Comparison of ENCODE assay signal across 34 cellular contexts in the genomic region with DNA sequence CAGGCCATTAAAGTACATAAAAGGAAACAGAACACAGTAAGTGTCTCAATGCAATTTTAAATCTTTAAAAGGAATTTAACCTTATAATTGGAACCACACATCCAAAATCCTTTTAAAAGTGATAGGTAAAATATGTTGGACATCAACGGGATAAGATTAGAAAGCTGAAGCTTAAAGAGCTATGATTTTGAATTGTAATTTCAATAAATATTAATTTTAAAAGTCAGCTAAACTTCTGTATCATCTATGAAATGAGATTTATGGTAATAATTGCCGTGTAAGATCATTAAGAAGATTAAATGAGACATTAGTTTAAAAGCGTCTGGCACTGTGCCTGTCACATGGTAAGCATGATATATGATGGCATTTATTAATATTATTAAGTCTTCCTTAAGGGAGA. TPM values are rescaled to one million over a fixed set of nuclear protein-coding genes. Genes with fewer than 3 reads are reported as not detected.
"Had no signal": no experiment of that assay in that cellular context is flagged by ENCODE, and none has a peak within 500 bp of the region (broad histone marks: within the 10 kb centered on the region; RNA-seq: fewer than 3 reads in every experiment).

No MANE protein-coding gene starts in this region.

- H3K36me3 Mint-ChIP-seq: natural killer cell treated with Interleukin-12 subunit alpha and Interleukin-12 subunit beta and Interleukin-15 and Interleukin-18, amount 100 ng/mL, for 72 hours; neural progenitor cell; stimulated activated memory B cell treated with anti-CD40 and anti-IgM and Interleukin-4, amounts not matched to agents 10 μg/mL and 1 μg/mL and 100 μg/mL, for 72 hours; type B pancreatic cell had no signal

- H3K4me3 ChIP-seq: neural progenitor cell, ovary, psoas muscle, skin epidermis, smooth muscle cell, spleen, suprapubic skin, testis, tibial artery, transverse colon, upper lobe of right lung, uterus had no signal

- H3K4me1 Mint-ChIP-seq: naive B cell; stimulated activated memory B cell treated with anti-CD40 and anti-IgM and Interleukin-4, amounts not matched to agents 10 μg/mL and 1 μg/mL and 100 μg/mL, for 72 hours; stimulated activated naive CD8-positive, alpha-beta T cell treated with anti-CD3 and anti-CD28 coated beads, Interleukin-15, amount 100 ng/mL, for 72 hours had no signal

- H3K36me3 ChIP-seq: neural progenitor cell, ovary, spleen, suprapubic skin, tibial artery, transverse colon, upper lobe of right lung, uterus had no signal

- H3K27me3 Mint-ChIP-seq: progenitor cell of endocrine pancreas, type B pancreatic cell had no signal

- H3K27me3 ChIP-seq: neural progenitor cell, ovary, suprapubic skin, testis, tibial artery, transverse colon, upper lobe of right lung, uterus had no signal

- H3K27ac Mint-ChIP-seq: naive B cell; naive thymus-derived CD8-positive, alpha-beta T cell; natural killer cell treated with Interleukin-12 subunit alpha and Interleukin-12 subunit beta and Interleukin-15 and Interleukin-18, amount 100 ng/mL, for 72 hours; neural progenitor cell; progenitor cell of endocrine pancreas; stimulated activated memory B cell treated with anti-CD40 and anti-IgM and Interleukin-4, amounts not matched to agents 10 μg/mL and 1 μg/mL and 100 μg/mL, for 72 hours; type B pancreatic cell had no signal

- H3K27ac ChIP-seq: neural progenitor cell, ovary, parathyroid adenoma, psoas muscle, skin epidermis, spleen, suprapubic skin, testis, tibial artery, transverse colon, upper lobe of right lung had no signal

- DNase-seq: naive B cell; naive thymus-derived CD8-positive, alpha-beta T cell; occipital lobe; ovary; posterior cingulate gyrus; psoas muscle; right cardiac atrium; spleen; stimulated activated CD4-positive, alpha-beta T cell treated with anti-CD3 and anti-CD28 coated beads, Interleukin-12 subunit alpha, Interleukin-12 subunit beta, amount 100 ng/mL, for 4 hours; stimulated activated CD4-positive, alpha-beta T cell treated with anti-CD3 and anti-CD28 coated beads, Interleukin-1b, Interleukin-23, amount 100 ng/mL, for 48 hours; stimulated activated CD4-positive, alpha-beta T cell treated with anti-CD3 and anti-CD28 coated beads, Interleukin-4, amount 100 ng/mL, for 24 hours; stimulated activated naive CD4-positive, alpha-beta T cell; stimulated activated naive CD8-positive, alpha-beta T cell treated with anti-CD3 and anti-CD28 coated beads, Interleukin-15, amount 100 ng/mL, for 72 hours; stimulated activated naive CD8-positive, alpha-beta T cell treated with anti-CD3 and anti-CD28 coated beads, Interleukin-15, Interleukin-2, amounts not matched to agents 100 U/mL and 50 U/mL, for 24 hours; substantia nigra; testis; transverse colon; uterus had no signal

- H3K4me3 Mint-ChIP-seq: naive B cell; naive thymus-derived CD8-positive, alpha-beta T cell; natural killer cell treated with Interleukin-12 subunit alpha and Interleukin-12 subunit beta and Interleukin-15 and Interleukin-18, amount 100 ng/mL, for 72 hours; neural progenitor cell; stimulated activated memory B cell treated with anti-CD40 and anti-IgM and Interleukin-4, amounts not matched to agents 10 μg/mL and 1 μg/mL and 100 μg/mL, for 72 hours; stimulated activated naive CD8-positive, alpha-beta T cell treated with anti-CD3 and anti-CD28 coated beads, Interleukin-15, amount 100 ng/mL, for 72 hours; type B pancreatic cell had no signal

- H3K79me2 ChIP-seq: parathyroid adenoma had no signal

- ATAC-seq: naive thymus-derived CD8-positive, alpha-beta T cell; natural killer cell treated with Interleukin-12 subunit alpha and Interleukin-12 subunit beta and Interleukin-15 and Interleukin-18, amount 100 ng/mL, for 72 hours; psoas muscle; right cardiac atrium; sciatic nerve; stimulated activated memory B cell treated with anti-CD40 and anti-IgM and Interleukin-4, amounts not matched to agents 10 μg/mL and 1 μg/mL and 100 μg/mL, for 72 hours; stimulated activated naive CD8-positive, alpha-beta T cell treated with anti-CD3 and anti-CD28 coated beads, Interleukin-15, amount 100 ng/mL, for 72 hours; stimulated activated naive CD8-positive, alpha-beta T cell treated with anti-CD3 and anti-CD28 coated beads, Interleukin-15, Interleukin-2, amounts not matched to agents 100 U/mL and 50 U/mL, for 24 hours; upper lobe of right lung had no signal

- H2AFZ ChIP-seq: neural progenitor cell, parathyroid adenoma had no signal

- H3K9me3 Mint-ChIP-seq: natural killer cell treated with Interleukin-12 subunit alpha and Interleukin-12 subunit beta and Interleukin-15 and Interleukin-18, amount 100 ng/mL, for 72 hours; stimulated activated memory B cell treated with anti-CD40 and anti-IgM and Interleukin-4, amounts not matched to agents 10 μg/mL and 1 μg/mL and 100 μg/mL, for 72 hours; stimulated activated naive CD8-positive, alpha-beta T cell treated with anti-CD3 and anti-CD28 coated beads, Interleukin-15, amount 100 ng/mL, for 72 hours had no signal

- H3K4me1 ChIP-seq: parathyroid adenoma, psoas muscle, suprapubic skin, testis, transverse colon had no signal

- H3K9ac ChIP-seq: neural progenitor cell, parathyroid adenoma had no signal

- H3K9me3 ChIP-seq: ovary, psoas muscle, spleen, suprapubic skin, testis, tibial artery, transverse colon, upper lobe of right lung, uterus had no signal

- H3K4me2 ChIP-seq: neural progenitor cell, smooth muscle cell had no signal

RNA-seq across cellular contexts. Expression of a gene that starts 31.3 kb away (rescaled TPM):
- total RNA-seq: natural killer cell treated with Interleukin-12 subunit alpha and Interleukin-12 subunit beta and Interleukin-15 and Interleukin-18, amount 100 ng/mL, for 72 hours; occipital lobe; ovary; progenitor cell of endocrine pancreas; psoas muscle; renal cortical epithelial cell; right cardiac atrium; sciatic nerve; smooth muscle cell; suprapubic skin; transverse colon; upper lobe of right lung; urinary bladder; uterus had no signal
- polyA plus RNA-seq: naive thymus-derived CD8-positive, alpha-beta T cell; neural cell; psoas muscle; right cardiac atrium had no signal

RNA-seq across cellular contexts. Expression of a gene that starts 45.0 kb away (rescaled TPM):
- total RNA-seq: naive thymus-derived CD8-positive, alpha-beta T cell; natural killer cell treated with Interleukin-12 subunit alpha and Interleukin-12 subunit beta and Interleukin-15 and Interleukin-18, amount 100 ng/mL, for 72 hours; occipital lobe; osteoblast; ovary; progenitor cell of endocrine pancreas; psoas muscle; renal cortical epithelial cell; right cardiac atrium; sciatic nerve; smooth muscle cell; spleen; suprapubic skin; transverse colon; upper lobe of right lung; urinary bladder; uterus had no signal
- polyA plus RNA-seq: naive thymus-derived CD8-positive, alpha-beta T cell; neural cell; ovary; psoas muscle; right cardiac atrium; smooth muscle cell; spleen; urinary bladder had no signal
